In genomic region chr9:89446440-89447310, GRCh38 we compare ENCODE assay signal across 13 cellular contexts. TPM values are rescaled to one million over a fixed set of nuclear protein-coding genes. Genes with fewer than 3 reads are reported as not detected.
A peak's percentile ranks its signal among the peaks of the same experiment; 100 is the strongest.
DNase-seq lines count a peak whose midpoint lies in the region; ATAC-seq and TF ChIP-seq lines count a peak whose summit lies in the region.
"Had no signal": no experiment of that assay in that cellular context is flagged by ENCODE, and none has a peak within 500 bp of the region (broad histone marks: within the 10 kb centered on the region; RNA-seq: fewer than 3 reads in every experiment).

No MANE protein-coding gene starts in this region.

- peak overlapping the region in 2 of 11 experiments; percentile 17 to 51; a peak in 4 of 22 replicates for H3K27ac ChIP-seq in BLaER1 treated with 17β-estradiol and CSF1 and Interleukin-3, amounts not matched to agents 10 nM and 100 nM
- H3K27ac ChIP-seq in DND-41 (ENCODE audit: low read length) = 0 out of 2 replicates have a peak overlapping the region, but pooled peaks have one; percentile 20
- H3K27ac ChIP-seq: upper lobe of left lung had no signal

- POLR2A ChIA-PET in activated naive CD8-positive, alpha-beta T cell treated with anti-CD3 and anti-CD28 coated beads, Interleukin-2, amount 10 ng/mL, durations not matched to agents 7 days and 5 days (lab: Charles Lee) = interaction anchor here (1.8 kb wide), 1 partner anchor 11 kb away, joined by 5 read pairs; no protein-coding TSS in a partner anchor
- POLR2A ChIA-PET in naive thymus-derived CD8-positive, alpha-beta T cell (lab: Charles Lee) = interaction anchor here (0.7 to 11.2 kb wide), 9 partner anchors 8 to 102 kb away, joined by 3 to 108 read pairs (median 7); no protein-coding TSS in a partner anchor

- H3K27me3 Mint-ChIP-seq in activated naive CD8-positive, alpha-beta T cell treated with anti-CD3 and anti-CD28 coated beads, Interleukin-2, amount 10 ng/mL, durations not matched to agents 7 days and 5 days = no peaks in the 10 kb centered on the region
- H3K27me3 Mint-ChIP-seq in naive thymus-derived CD8-positive, alpha-beta T cell = no peaks in the 10 kb centered on the region
- H3K27me3 Mint-ChIP-seq: progenitor cell of endocrine pancreas had no signal

- no peaks in the 10 kb centered on the region for H3K27me3 ChIP-seq in BLaER1 treated with 17β-estradiol and CSF1 and Interleukin-3, amounts not matched to agents 10 nM and 100 nM
- no peaks in the 10 kb centered on the region for H3K27me3 ChIP-seq in DND-41 (ENCODE audit: insufficient read depth, low read length, poor library complexity)
- H3K27me3 ChIP-seq: BE2C, upper lobe of left lung had no signal

- H3K4me2 ChIP-seq in BLaER1 treated with 17β-estradiol and CSF1 and Interleukin-3, amounts not matched to agents 10 nM and 100 nM = peak overlapping the region in 10 of 11 experiments; percentile 85 to 100 (median 98); a peak in 14 of 22 replicates
- no peak overlapping the region for H3K4me2 ChIP-seq in DND-41 (ENCODE audit: insufficient read depth, low read length)

- DNase-seq in DND-41 (no peak), NCI-H128 (lab: John Stamatoyannopoulos, UW; ENCODE audit: unreplicated experiment) (no peak)
- DNase-seq in activated naive CD8-positive, alpha-beta T cell treated with anti-CD3 and anti-CD28 coated beads, Interleukin-2, amount 10 ng/mL, durations not matched to agents 7 days and 5 days = no peak
- DNase-seq in naive thymus-derived CD8-positive, alpha-beta T cell = peak in 1 of 10 donors; percentile 52
- DNase-seq in central memory CD4-positive, alpha-beta T cell = no peak
- DNase-seq: activated T-cell treated with anti-CD3 and anti-CD28 coated beads, Interleukin-2, amount 50 U/mL, for 48 hours; BE2C; SHP77 treated with DMSO at 0.1 percent for 48 hours; stimulated activated CD4-positive, alpha-beta T cell treated with anti-CD3 and anti-CD28 coated beads, Interleukin-15, amount 100 ng/mL, for 24 hours had no signal

- no peaks in the 10 kb centered on the region for H3K9me3 ChIP-seq in BLaER1 treated with 17β-estradiol and CSF1 and Interleukin-3, amounts not matched to agents 10 nM and 100 nM (replicated peaks in 1 of 11)
- H3K9me3 ChIP-seq in DND-41 (ENCODE audit: insufficient read depth, low read length, severe bottlenecking) = no peaks in the 10 kb centered on the region
- H3K9me3 ChIP-seq: BE2C, upper lobe of left lung had no signal

- H3K4me3 Mint-ChIP-seq in activated naive CD8-positive, alpha-beta T cell treated with anti-CD3 and anti-CD28 coated beads, Interleukin-2, amount 10 ng/mL, durations not matched to agents 7 days and 5 days = no peak overlapping the region
- peak overlapping the region in 8 of 10 donors; percentile 34 to 87 (median 77) for H3K4me3 Mint-ChIP-seq in naive thymus-derived CD8-positive, alpha-beta T cell

- peaks cover 60 to 86% (median 81%) of the 10 kb centered on the region in 10 experiments for H3K4me1 ChIP-seq in BLaER1 treated with 17β-estradiol and CSF1 and Interleukin-3, amounts not matched to agents 10 nM and 100 nM
- no peaks in the 10 kb centered on the region; the same call in 1 of the 2 replicates for H3K4me1 ChIP-seq in DND-41 (ENCODE audit: insufficient read depth, low read length)
- H3K4me1 ChIP-seq: BE2C had no signal

- H3K4me1 Mint-ChIP-seq in activated naive CD8-positive, alpha-beta T cell treated with anti-CD3 and anti-CD28 coated beads, Interleukin-2, amount 10 ng/mL, durations not matched to agents 7 days and 5 days = peaks cover 75% of the 10 kb centered on the region
- H3K4me1 Mint-ChIP-seq in naive thymus-derived CD8-positive, alpha-beta T cell = peaks cover 52 to 97% (median 93%) of the 10 kb centered on the region in 4 donors

- H3K36me3 Mint-ChIP-seq in activated naive CD8-positive, alpha-beta T cell treated with anti-CD3 and anti-CD28 coated beads, Interleukin-2, amount 10 ng/mL, durations not matched to agents 7 days and 5 days = peaks cover 29% of the 10 kb centered on the region
- H3K36me3 Mint-ChIP-seq in naive thymus-derived CD8-positive, alpha-beta T cell = peaks cover 3 to 71% (median 10%) of the 10 kb centered on the region in 3 donors

- TF ChIP-seq CTCF in DND-41 (IDR thresholded peaks at IDR 0.05; ENCODE audit: borderline replicate concordance, extremely low read depth, low read length, poor library complexity, severe bottlenecking) = no peak

- H4K20me1 ChIP-seq in BLaER1 treated with 17β-estradiol and CSF1 and Interleukin-3, amounts not matched to agents 10 nM and 100 nM = peaks cover 11 to 92% (median 56%) of the 10 kb centered on the region in 11 experiments; a peak in 19 of 22 replicates
- H4K20me1 ChIP-seq in DND-41 (ENCODE audit: insufficient read depth, low read length) = peaks cover 91% of the 10 kb centered on the region

- no peaks in the 10 kb centered on the region for H3K9me3 Mint-ChIP-seq in activated naive CD8-positive, alpha-beta T cell treated with anti-CD3 and anti-CD28 coated beads, Interleukin-2, amount 10 ng/mL, durations not matched to agents 7 days and 5 days
- H3K9me3 Mint-ChIP-seq in naive thymus-derived CD8-positive, alpha-beta T cell = no peaks in the 10 kb centered on the region

- peaks cover 0 to 10% (median 0%) of the 10 kb centered on the region in 11 experiments; a peak in 2 of 22 replicates for H3K36me3 ChIP-seq in BLaER1 treated with 17β-estradiol and CSF1 and Interleukin-3, amounts not matched to agents 10 nM and 100 nM
- peaks cover 86% of the 10 kb centered on the region for H3K36me3 ChIP-seq in DND-41 (ENCODE audit: insufficient read depth, low read length)
- H3K36me3 ChIP-seq: BE2C, upper lobe of left lung had no signal

- H3K27ac Mint-ChIP-seq in activated naive CD8-positive, alpha-beta T cell treated with anti-CD3 and anti-CD28 coated beads, Interleukin-2, amount 10 ng/mL, durations not matched to agents 7 days and 5 days = peak overlapping the region; percentile 82
- H3K27ac Mint-ChIP-seq in naive thymus-derived CD8-positive, alpha-beta T cell = peak overlapping the region; percentile 92 to 99 (median 98)

- H2AFZ ChIP-seq in DND-41 (ENCODE audit: low read depth, low read length) = no peak overlapping the region

- peaks cover 100% of the 10 kb centered on the region for H3K79me2 ChIP-seq in DND-41 (ENCODE audit: insufficient read depth, low read length)

- no peak overlapping the region for H3K9ac ChIP-seq in BLaER1 treated with 17β-estradiol and CSF1 and Interleukin-3, amounts not matched to agents 10 nM and 100 nM
- H3K9ac ChIP-seq in DND-41 (ENCODE audit: low read depth, low read length) = no peak overlapping the region

- no peak overlapping the region for H3K4me3 ChIP-seq in BLaER1 treated with 17β-estradiol and CSF1 and Interleukin-3, amounts not matched to agents 10 nM and 100 nM
- no peak overlapping the region for H3K4me3 ChIP-seq in DND-41 (ENCODE audit: low read depth in 1 of 2, low read length in 2 of 2)
- H3K4me3 ChIP-seq: upper lobe of left lung had no signal

- no peak for ATAC-seq in DND-41 (ENCODE audit: insufficient read depth, low read depth)
- no peak for ATAC-seq in activated naive CD8-positive, alpha-beta T cell treated with anti-CD3 and anti-CD28 coated beads, Interleukin-2, amount 10 ng/mL, durations not matched to agents 7 days and 5 days (ENCODE audit: low read depth)
- ATAC-seq in naive thymus-derived CD8-positive, alpha-beta T cell = no peak
- no peak for ATAC-seq in GM21526 (IDR thresholded peaks at IDR 0.05; ENCODE audit: low FRiP score, unreplicated experiment)

RNA-seq across cellular contexts. Expression of gene SEMA4D, which starts 51.2 kb away (rescaled TPM):
- total RNA-seq in activated naive CD8-positive, alpha-beta T cell treated with anti-CD3 and anti-CD28 coated beads, Interleukin-2, amount 10 ng/mL, durations not matched to agents 7 days and 5 days = 100 to 1,000 TPM; 370 to 391 TPM
- total RNA-seq in naive thymus-derived CD8-positive, alpha-beta T cell = 100 to 1,000 TPM; 565 to 573 TPM
- 100 to 1,000 TPM; 154 to 359 (median 176) TPM for polyA plus RNA-seq in naive thymus-derived CD8-positive, alpha-beta T cell
